In the genomic region with DNA sequence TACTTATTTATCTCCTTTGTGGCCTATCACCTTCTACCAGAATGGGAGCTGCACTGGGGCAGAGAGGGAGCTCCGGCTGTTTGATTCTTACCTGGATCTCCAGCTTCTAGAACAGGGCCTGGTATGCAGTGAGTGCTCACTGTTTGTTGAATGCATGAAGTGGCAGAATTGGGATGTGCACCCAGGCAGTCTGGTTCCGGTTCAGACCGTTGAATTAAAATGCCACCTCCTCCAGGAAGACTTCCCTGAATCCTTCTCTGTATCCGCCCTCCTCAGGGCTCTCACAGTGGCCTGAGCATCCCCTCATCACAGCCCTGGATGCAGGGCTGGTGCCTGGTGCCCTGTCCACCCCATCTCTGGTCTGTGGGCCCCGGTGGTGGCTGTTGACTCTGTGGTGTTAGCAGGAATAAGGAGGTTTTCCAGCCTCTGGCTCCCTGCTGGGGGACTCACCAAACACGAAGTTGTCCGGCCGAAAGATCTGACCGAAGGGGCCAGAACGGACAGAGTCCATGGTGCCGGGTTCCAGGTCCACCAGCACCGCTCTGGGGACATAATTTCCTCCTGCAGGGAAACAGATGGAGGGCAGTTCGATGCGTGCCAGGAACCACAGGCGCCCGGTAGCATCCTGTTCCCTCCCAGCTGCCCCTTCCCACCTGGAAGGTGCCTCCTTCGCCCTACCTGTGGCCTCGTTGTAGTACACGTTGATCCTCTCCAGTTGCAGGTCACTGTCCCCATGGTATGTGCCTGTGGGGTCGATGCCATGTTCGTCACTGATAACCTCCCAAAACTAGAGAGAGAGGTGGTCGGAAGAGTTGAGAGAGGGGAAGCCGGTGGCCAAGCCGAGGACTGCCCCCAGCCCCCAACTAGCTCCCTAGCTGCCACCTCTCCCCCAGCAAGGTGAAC, we compare ENCODE assay signal across 11 cellular contexts. TPM values are rescaled to one million over a fixed set of nuclear protein-coding genes. Genes with fewer than 3 reads are reported as not detected.
A peak's percentile ranks its signal among the peaks of the same experiment; 100 is the strongest.
DNase-seq lines count a peak whose midpoint lies in the region; ATAC-seq and TF ChIP-seq lines count a peak whose summit lies in the region.
"Had no signal": no experiment of that assay in that cellular context is flagged by ENCODE, and none has a peak within 500 bp of the region (broad histone marks: within the 10 kb centered on the region; RNA-seq: fewer than 3 reads in every experiment).

No MANE protein-coding gene starts in this region.

- H3K9ac ChIP-seq in HCT116 (ENCODE audit: low read length), result peak overlapping the region; percentile 66

- peaks cover 19% of the 10 kb centered on the region for H3K4me1 ChIP-seq in CD4-positive, CD25-positive, alpha-beta regulatory T cell (ENCODE audit: control insufficient read depth, insufficient read depth, low read length, poor library complexity, severe bottlenecking)
- peaks cover 14 to 35% of the 10 kb centered on the region in 2 experiments for H3K4me1 ChIP-seq in HCT116 (ENCODE audit: control insufficient read depth in 1 of 2, insufficient read depth in 2 of 2, low read length in 2 of 2)

- peak overlapping the region; percentile 88 for H3K4me2 ChIP-seq in HCT116 (ENCODE audit: low read length)

- no peak for TF ChIP-seq POLR2A in HCT116 (IDR thresholded peaks at IDR 0.05; ENCODE audit: borderline replicate concordance, extremely low read depth, insufficient read depth, insufficient read length)

- no peak for DNase-seq in CD4-positive, CD25-positive, alpha-beta regulatory T cell
- DNase-seq in HCT116 (ENCODE audit: low read depth, low spot score) (no peak), caudate nucleus (lab: John Stamatoyannopoulos, UW) (peak in 2 of 61 donors; percentile 49 to 87), A172 (ENCODE audit: low spot score) (no peak)
- DNase-seq in natural killer cell treated with Interleukin-12 subunit alpha and Interleukin-12 subunit beta and Interleukin-15 and Interleukin-18, amount 100 ng/mL, for 72 hours (ENCODE audit: low spot score), result no peak
- no peak for DNase-seq in effector CD8-positive, alpha-beta T cell (lab: John Stamatoyannopoulos, UW)
- DNase-seq: IMR-90, NCI-H82 had no signal

- H3K36me3 ChIP-seq in CD4-positive, CD25-positive, alpha-beta regulatory T cell (ENCODE audit: control insufficient read depth, insufficient read depth, low read length), result no peaks in the 10 kb centered on the region
- peaks cover 0 to 5% of the 10 kb centered on the region in 2 experiments; a peak in 1 of 4 replicates for H3K36me3 ChIP-seq in HCT116 (ENCODE audit: control insufficient read depth in 1 of 2, insufficient read depth in 2 of 2, low read length in 2 of 2)

- TSS peak; percentile 46 for BruUV-seq in HCT116 (replicated peaks; lab: Mats Ljungman, UMichigan)

- CTCF ChIA-PET in HCT116 (lab: Charles Lee), result no interaction called here

- no peaks in the 10 kb centered on the region for H4K20me1 ChIP-seq in HCT116 (ENCODE audit: insufficient read depth)

- H2AFZ ChIP-seq in HCT116 (ENCODE audit: low read depth, low read length, poor library complexity, severe bottlenecking), result no peak overlapping the region

- RAD21 ChIA-PET in HCT116 (lab: Charles Lee; ENCODE audit: low non-redundant PET in 1 of 2, low total read pairs in 2 of 2, uncharacterized antibody in 2 of 2, unreplicated experiment in 2 of 2), result no interaction called here

- intact Hi-C loops in HCT116 (cut with micrococcal nuclease), result no loop called here

- H3K27me3 Mint-ChIP-seq in CD4-positive, CD25-positive, alpha-beta regulatory T cell, result peaks cover 41% of the 10 kb centered on the region
- peaks cover 0 to 5% of the 10 kb centered on the region in 2 donors for H3K27me3 Mint-ChIP-seq in natural killer cell treated with Interleukin-12 subunit alpha and Interleukin-12 subunit beta and Interleukin-15 and Interleukin-18, amount 100 ng/mL, for 72 hours

- no peak for TF ChIP-seq RAD21 in HCT116 (IDR thresholded peaks at IDR 0.05; ENCODE audit: low read depth)

- no peaks in the 10 kb centered on the region for H3K9me3 ChIP-seq in CD4-positive, CD25-positive, alpha-beta regulatory T cell (ENCODE audit: control insufficient read depth in 2 of 2, low read length in 2 of 2)
- no peaks in the 10 kb centered on the region for H3K9me3 ChIP-seq in HCT116 (ENCODE audit: control insufficient read depth in 1 of 2, insufficient read depth in 1 of 2, low read depth in 1 of 2, low read length in 2 of 2)

- no peaks in the 10 kb centered on the region for H3K36me3 Mint-ChIP-seq in CD4-positive, CD25-positive, alpha-beta regulatory T cell
- no peaks in the 10 kb centered on the region for H3K36me3 Mint-ChIP-seq in natural killer cell treated with Interleukin-12 subunit alpha and Interleukin-12 subunit beta and Interleukin-15 and Interleukin-18, amount 100 ng/mL, for 72 hours

- POLR2A ChIA-PET in HCT116 (lab: Charles Lee), result interaction anchor here (1.2 kb wide), 1 partner anchor 15 kb away, joined by 3 read pairs; no protein-coding TSS in a partner anchor

- H3K27ac Mint-ChIP-seq in CD4-positive, CD25-positive, alpha-beta regulatory T cell, result no peak overlapping the region
- no peak overlapping the region for H3K27ac Mint-ChIP-seq in natural killer cell treated with Interleukin-12 subunit alpha and Interleukin-12 subunit beta and Interleukin-15 and Interleukin-18, amount 100 ng/mL, for 72 hours

- H3K27me3 ChIP-seq in CD4-positive, CD25-positive, alpha-beta regulatory T cell (ENCODE audit: control insufficient read depth, insufficient read depth, low read length), result peaks cover 9% of the 10 kb centered on the region
- H3K27me3 ChIP-seq in HCT116 (ENCODE audit: insufficient read depth, low read length), result no peaks in the 10 kb centered on the region

- TF ChIP-seq CTCF in HCT116 (IDR thresholded peaks at IDR 0.05 in 2 of 3, conservative IDR thresholded peaks at IDR 0.05 in 1 of 3; ENCODE audit: borderline replicate concordance in 1 of 3, insufficient read depth in 1 of 3, low read depth in 2 of 3, low read length in 2 of 3), result no peak

- H3K9me3 Mint-ChIP-seq in CD4-positive, CD25-positive, alpha-beta regulatory T cell, result peaks cover 0 to 5% (median 0%) of the 10 kb centered on the region in 7 donors
- no peaks in the 10 kb centered on the region for H3K9me3 Mint-ChIP-seq in natural killer cell treated with Interleukin-12 subunit alpha and Interleukin-12 subunit beta and Interleukin-15 and Interleukin-18, amount 100 ng/mL, for 72 hours

- peaks cover 0 to 19% (median 9%) of the 10 kb centered on the region in 4 donors for H3K4me1 Mint-ChIP-seq in CD4-positive, CD25-positive, alpha-beta regulatory T cell
- H3K4me1 Mint-ChIP-seq in natural killer cell treated with Interleukin-12 subunit alpha and Interleukin-12 subunit beta and Interleukin-15 and Interleukin-18, amount 100 ng/mL, for 72 hours (ENCODE audit: low read depth in 2 of 2), result peaks cover 4 to 11% of the 10 kb centered on the region in 2 donors

- no peaks in the 10 kb centered on the region for H3K9me2 ChIP-seq in HCT116 (ENCODE audit: insufficient read depth)

- H3K79me2 ChIP-seq in HCT116 (ENCODE audit: insufficient read depth, low read length), result no peaks in the 10 kb centered on the region

- peak overlapping the region; percentile 32 to 91 (median 74) for H3K4me3 Mint-ChIP-seq in CD4-positive, CD25-positive, alpha-beta regulatory T cell
- H3K4me3 Mint-ChIP-seq in natural killer cell treated with Interleukin-12 subunit alpha and Interleukin-12 subunit beta and Interleukin-15 and Interleukin-18, amount 100 ng/mL, for 72 hours, result peak overlapping the region; percentile 38

- no peak overlapping the region for H3K27ac ChIP-seq in CD4-positive, CD25-positive, alpha-beta regulatory T cell (ENCODE audit: insufficient read depth, low read length, poor library complexity, severe bottlenecking)
- H3K27ac ChIP-seq in HCT116 (ENCODE audit: low read depth, low read length) (peak overlapping the region; percentile 57; the same call in 1 of the 2 replicates), caudate nucleus (ENCODE audit: low read depth, low read length) (peak overlapping the region; percentile 97)

- no peak overlapping the region for H3K4me3 ChIP-seq in CD4-positive, CD25-positive, alpha-beta regulatory T cell (ENCODE audit: low read depth, low read length)
- peak overlapping the region; percentile 50 to 68 for H3K4me3 ChIP-seq in HCT116 (replicated peaks in 1 of 2; ENCODE audit: low read depth in 1 of 2, low read length in 2 of 2)

- ATAC-seq in CD4-positive, CD25-positive, alpha-beta regulatory T cell (ENCODE audit: low read depth in 2 of 2), result no peak
- no peak for ATAC-seq in HCT116
- ATAC-seq in natural killer cell treated with Interleukin-12 subunit alpha and Interleukin-12 subunit beta and Interleukin-15 and Interleukin-18, amount 100 ng/mL, for 72 hours, result no peak
- no peak for ATAC-seq in HG02623 (IDR thresholded peaks at IDR 0.05; ENCODE audit: unreplicated experiment)
- no peak for ATAC-seq in GM18519 (IDR thresholded peaks at IDR 0.05; ENCODE audit: low FRiP score, unreplicated experiment)

RNA-seq across cellular contexts. Expression of a gene that starts 1.0 kb away (rescaled TPM):
- 1.3 TPM for total RNA-seq in CD4-positive, CD25-positive, alpha-beta regulatory T cell
- polyA plus RNA-seq in CD4-positive, CD25-positive, alpha-beta regulatory T cell, result 1 to 10 TPM in 1 of 4 donors, under 1 TPM in 1, not detected in 2; 0.36 to 1.0 TPM
- 32.5 TPM for total RNA-seq in HCT116 (2021; ENCODE audit: unreplicated experiment)
- 20.8 and 24.5 TPM in 2 replicates for polyA plus RNA-seq in HCT116 (2012)
- 1 to 10 TPM; 1.4 to 3.2 TPM for total RNA-seq in natural killer cell treated with Interleukin-12 subunit alpha and Interleukin-12 subunit beta and Interleukin-15 and Interleukin-18, amount 100 ng/mL, for 72 hours
- 9.1 and 12.6 TPM in 2 replicates for total RNA-seq in A172 (2014; rRNA removed; shearing (Covaris generic))
- total RNA-seq: IMR-90 had no signal
- polyA plus RNA-seq: IMR-90 had no signal

RNA-seq across cellular contexts. Expression of a gene that starts 19.5 kb away (rescaled TPM):
- total RNA-seq in CD4-positive, CD25-positive, alpha-beta regulatory T cell, result 125 TPM
- polyA plus RNA-seq in CD4-positive, CD25-positive, alpha-beta regulatory T cell, result 10 to 100 TPM; 36.9 to 42.4 (median 41.4) TPM
- total RNA-seq in HCT116 (2021; ENCODE audit: unreplicated experiment), result 0.54 TPM
- 18.3 and 22.6 TPM in 2 replicates for polyA plus RNA-seq in HCT116 (2012)
- total RNA-seq in natural killer cell treated with Interleukin-12 subunit alpha and Interleukin-12 subunit beta and Interleukin-15 and Interleukin-18, amount 100 ng/mL, for 72 hours, result 100 to 1,000 TPM in 1 of 2 donors, 10 to 100 TPM in 1; 73.6 to 131 TPM
- total RNA-seq in A172 (2014; rRNA removed; shearing (Covaris generic)), result 0.17 TPM in 1 of 2 replicates, not detected in the other
- total RNA-seq: Daoy, IMR-90 had no signal
- polyA plus RNA-seq: IMR-90 had no signal

RNA-seq across cellular contexts. Expression of a gene that starts 29.7 kb away (rescaled TPM):
- 4.5 TPM for total RNA-seq in CD4-positive, CD25-positive, alpha-beta regulatory T cell
- polyA plus RNA-seq in CD4-positive, CD25-positive, alpha-beta regulatory T cell, result 1 to 10 TPM in 1 of 4 donors, under 1 TPM in 3; 0.38 to 2.6 (median 0.50) TPM
- 25.1 TPM for total RNA-seq in HCT116 (2021; ENCODE audit: unreplicated experiment)
- 26.8 and 35.8 TPM in 2 replicates for polyA plus RNA-seq in HCT116 (2012)
- total RNA-seq in natural killer cell treated with Interleukin-12 subunit alpha and Interleukin-12 subunit beta and Interleukin-15 and Interleukin-18, amount 100 ng/mL, for 72 hours, result 1 to 10 TPM; 3.4 to 3.8 TPM
- total RNA-seq in A172 (2014; rRNA removed; shearing (Covaris generic)), result not detected in 2 replicates
- total RNA-seq: IMR-90 had no signal

RNA-seq across cellular contexts. Expression of a gene that starts 37.0 kb away (rescaled TPM):
- 1.6 TPM for total RNA-seq in CD4-positive, CD25-positive, alpha-beta regulatory T cell
- 1 to 10 TPM; 2.6 to 5.8 (median 3.7) TPM for polyA plus RNA-seq in CD4-positive, CD25-positive, alpha-beta regulatory T cell
- total RNA-seq in HCT116 (2021; ENCODE audit: unreplicated experiment), result 40.5 TPM
- 47.9 and 49.7 TPM in 2 replicates for polyA plus RNA-seq in HCT116 (2012)
- not detected for total RNA-seq in natural killer cell treated with Interleukin-12 subunit alpha and Interleukin-12 subunit beta and Interleukin-15 and Interleukin-18, amount 100 ng/mL, for 72 hours
- not detected in 2 replicates for total RNA-seq in A172 (2014; rRNA removed; shearing (Covaris generic))
- total RNA-seq: Daoy, IMR-90 had no signal
- polyA plus RNA-seq: IMR-90 had no signal

RNA-seq across cellular contexts. Expression of a gene that starts 41.5 kb away (rescaled TPM):
- total RNA-seq in CD4-positive, CD25-positive, alpha-beta regulatory T cell, result 10.9 TPM
- polyA plus RNA-seq in CD4-positive, CD25-positive, alpha-beta regulatory T cell, result 10 to 100 TPM in 2 of 4 donors, 1 to 10 TPM in 2; 6.6 to 14.7 (median 11.1) TPM
- 89.5 TPM for total RNA-seq in HCT116 (2021; ENCODE audit: unreplicated experiment)
- polyA plus RNA-seq in HCT116 (2012), result 78.8 and 79.0 TPM in 2 replicates
- 10 to 100 TPM in 1 of 2 donors, 1 to 10 TPM in 1; 5.4 to 10.5 TPM for total RNA-seq in natural killer cell treated with Interleukin-12 subunit alpha and Interleukin-12 subunit beta and Interleukin-15 and Interleukin-18, amount 100 ng/mL, for 72 hours
- 65.8 and 105 TPM in 2 replicates for total RNA-seq in A172 (2014; rRNA removed; shearing (Covaris generic))

Comparison
In these comparisons a context has a peak if more than half of its experiments do, and no peak if none do; other contexts are left out.
1. RNA of a gene that starts 19.5 kb away (total RNA-seq): 73.6 to 131 TPM in natural killer cell treated with Interleukin-12 subunit alpha and Interleukin-12 subunit beta and Interleukin-15 and Interleukin-18, amount 100 ng/mL, for 72 hours and 125 TPM in CD4-positive, CD25-positive, alpha-beta regulatory T cell (single experiment); 0.54 TPM in HCT116 (single experiment) and 0.17 TPM in A172; every median in the first group is over 10 times any median in the second.